8 cellular contexts compared by ENCODE assay signal in the genomic region with DNA sequence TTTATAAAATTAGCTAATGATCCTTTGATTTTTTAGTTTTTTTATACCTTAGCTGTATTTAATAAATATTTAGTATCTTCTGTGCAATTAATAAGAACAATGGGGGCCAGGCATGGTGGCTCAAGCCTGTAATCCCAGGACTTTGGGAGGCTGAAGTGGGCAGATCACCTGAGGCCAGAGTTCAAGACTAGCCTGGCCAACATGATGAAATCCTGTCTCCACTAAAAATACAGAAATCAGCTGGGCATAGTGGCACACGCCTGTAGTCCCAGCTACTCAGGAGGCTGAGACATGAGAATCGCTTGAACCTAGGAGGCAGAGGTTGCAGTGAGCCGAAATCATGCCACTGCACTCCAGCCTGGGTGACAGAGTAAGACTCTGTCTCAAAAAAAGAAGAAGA.
DNase-seq lines count a peak whose midpoint lies in the region; ATAC-seq and TF ChIP-seq lines count a peak whose summit lies in the region.
"Not testable (repeated sequence)": the region's sequence is repeated elsewhere in the genome, so short reads cannot be mapped to it uniquely, and the experiment has no call there.

No MANE protein-coding gene starts in this region.

- not testable (repeated sequence) for H3K27me3 ChIP-seq in CD4-positive, alpha-beta memory T cell (ENCODE audit: insufficient read depth, low read length); thyroid gland

- intact Hi-C loops in CD4-positive, alpha-beta memory T cell (cut with micrococcal nuclease): loop anchor here (5.0 kb wide), 1 partner anchor 34 kb away; no protein-coding TSS in a partner anchor
- intact Hi-C loops in thyroid gland (cut with DNase I): not testable (repeated sequence)

- H3K4me1 Mint-ChIP-seq in CD4-positive, alpha-beta memory T cell: peaks cover 41 to 78% (median 58%) of the 10 kb centered on the region in 4 donors
- H3K4me1 Mint-ChIP-seq in T-cell (peaks cover 66 to 75% (median 73%) of the 10 kb centered on the region in 3 donors), mesothelial cell of epicardium (peaks cover 81% of the 10 kb centered on the region), nephron (peaks cover 83% of the 10 kb centered on the region)
- H3K4me1 Mint-ChIP-seq in activated CD8-positive, alpha-beta T cell treated with anti-CD3 and anti-CD28 coated beads, Interleukin-2, amount 10 ng/mL, durations not matched to agents 7 days and 5 days (ENCODE audit: low read depth): peaks cover 77% of the 10 kb centered on the region
- H3K4me1 Mint-ChIP-seq in activated naive CD8-positive, alpha-beta T cell (ENCODE audit: low read depth): peaks cover 81% of the 10 kb centered on the region
- peaks cover 31 to 54% of the 10 kb centered on the region in 2 donors for H3K4me1 Mint-ChIP-seq in effector memory CD8-positive, alpha-beta T cell (ENCODE audit: low read depth in 2 of 2)

- H3K36me3 ChIP-seq in CD4-positive, alpha-beta memory T cell (ENCODE audit: insufficient read depth, low read length); thyroid gland: not testable (repeated sequence)

- H3K27ac ChIP-seq in CD4-positive, alpha-beta memory T cell (ENCODE audit: low read depth, low read length): not testable (repeated sequence)
- peak overlapping the region; percentile 60 to 78 (median 75) for H3K27ac ChIP-seq in thyroid gland

- not testable (repeated sequence) for H3K4me3 Mint-ChIP-seq in CD4-positive, alpha-beta memory T cell; T-cell; activated CD8-positive, alpha-beta T cell treated with anti-CD3 and anti-CD28 coated beads, Interleukin-2, amount 10 ng/mL, durations not matched to agents 7 days and 5 days; activated naive CD8-positive, alpha-beta T cell; effector memory CD8-positive, alpha-beta T cell; mesothelial cell of epicardium; nephron

- not testable (repeated sequence) for H3K4me3 ChIP-seq in CD4-positive, alpha-beta memory T cell (ENCODE audit: low read length in 2 of 2); thyroid gland (replicated peaks in 1 of 3)

- peak overlapping the region in 4 of 7 donors; percentile 66 to 93 (median 76) for H3K27ac Mint-ChIP-seq in CD4-positive, alpha-beta memory T cell
- H3K27ac Mint-ChIP-seq in T-cell: peak overlapping the region; percentile 97 to 99
- peak overlapping the region; percentile 26 for H3K27ac Mint-ChIP-seq in activated CD8-positive, alpha-beta T cell treated with anti-CD3 and anti-CD28 coated beads, Interleukin-2, amount 10 ng/mL, durations not matched to agents 7 days and 5 days
- H3K27ac Mint-ChIP-seq in activated naive CD8-positive, alpha-beta T cell: peak overlapping the region; percentile 97
- H3K27ac Mint-ChIP-seq in effector memory CD8-positive, alpha-beta T cell: peak overlapping the region; percentile 96
- H3K27ac Mint-ChIP-seq in mesothelial cell of epicardium: peak overlapping the region; percentile 98
- H3K27ac Mint-ChIP-seq in nephron: peak overlapping the region in 2 of 3 experiments; percentile 81 to 88

- not testable (repeated sequence) for DNase-seq in CD4-positive, alpha-beta memory T cell; T-cell; activated CD8-positive, alpha-beta T cell treated with anti-CD3 and anti-CD28 coated beads, Interleukin-2, amount 10 ng/mL, durations not matched to agents 7 days and 5 days; effector memory CD8-positive, alpha-beta T cell; mesothelial cell of epicardium (ENCODE audit: low spot score in 2 of 2, unreplicated experiment in 2 of 2); thyroid gland

- CTCF ChIA-PET in CD4-positive, alpha-beta memory T cell (lab: Charles Lee; ENCODE audit: partially characterized antibody); T-cell (lab: Charles Lee); activated CD8-positive, alpha-beta T cell treated with anti-CD3 and anti-CD28 coated beads, Interleukin-2, amount 10 ng/mL, durations not matched to agents 7 days and 5 days (lab: Charles Lee): not testable (repeated sequence)

- not testable (repeated sequence) for ATAC-seq in T-cell (replicated peaks in 1 of 4); activated CD8-positive, alpha-beta T cell treated with anti-CD3 and anti-CD28 coated beads, Interleukin-2, amount 10 ng/mL, durations not matched to agents 7 days and 5 days; effector memory CD8-positive, alpha-beta T cell (replicated peaks)

- H3K36me3 Mint-ChIP-seq in CD4-positive, alpha-beta memory T cell: peaks cover 11 to 21% of the 10 kb centered on the region in 2 donors
- peaks cover 17% of the 10 kb centered on the region for H3K36me3 Mint-ChIP-seq in T-cell
- H3K36me3 Mint-ChIP-seq in activated CD8-positive, alpha-beta T cell treated with anti-CD3 and anti-CD28 coated beads, Interleukin-2, amount 10 ng/mL, durations not matched to agents 7 days and 5 days (ENCODE audit: low read depth): peaks cover 44% of the 10 kb centered on the region
- H3K36me3 Mint-ChIP-seq in activated naive CD8-positive, alpha-beta T cell; effector memory CD8-positive, alpha-beta T cell (ENCODE audit: insufficient read depth): not testable (repeated sequence)
- H3K36me3 Mint-ChIP-seq in mesothelial cell of epicardium: peaks cover 13% of the 10 kb centered on the region
- H3K36me3 Mint-ChIP-seq in nephron (ENCODE audit: low read depth): peaks cover 24% of the 10 kb centered on the region

- not testable (repeated sequence) for H3K27me3 Mint-ChIP-seq in CD4-positive, alpha-beta memory T cell; T-cell; activated CD8-positive, alpha-beta T cell treated with anti-CD3 and anti-CD28 coated beads, Interleukin-2, amount 10 ng/mL, durations not matched to agents 7 days and 5 days (ENCODE audit: low read depth); activated naive CD8-positive, alpha-beta T cell; effector memory CD8-positive, alpha-beta T cell; mesothelial cell of epicardium (ENCODE audit: low read depth); nephron (ENCODE audit: low read depth)

- POLR2A ChIA-PET in CD4-positive, alpha-beta memory T cell (lab: Charles Lee; ENCODE audit: partially characterized antibody): interaction anchor here (1.0 kb wide), 1 partner anchor 37 kb away, joined by 3 read pairs; no protein-coding TSS in a partner anchor
- POLR2A ChIA-PET in T-cell (lab: Charles Lee): interaction anchor here in 1 of 2 donors (0.6 kb wide), 1 partner anchor 34 kb away, joined by 3 read pairs; no protein-coding TSS in a partner anchor
- POLR2A ChIA-PET in activated CD8-positive, alpha-beta T cell treated with anti-CD3 and anti-CD28 coated beads, Interleukin-2, amount 10 ng/mL, durations not matched to agents 7 days and 5 days (lab: Charles Lee): interaction anchor here (1.1 to 2.5 kb wide), 2 partner anchors 36 to 311 kb away, joined by 3 to 15 read pairs; no protein-coding TSS in a partner anchor

- not testable (repeated sequence) for TF ChIP-seq CTCF in mesothelial cell of epicardium (IDR thresholded peaks at IDR 0.05; ENCODE audit: unreplicated experiment); nephron (IDR thresholded peaks at IDR 0.05; ENCODE audit: unreplicated experiment in 3 of 3); thyroid gland (IDR thresholded peaks at IDR 0.05)

- TF ChIP-seq POLR2A in thyroid gland (IDR thresholded peaks at IDR 0.05): not testable (repeated sequence)

- H3K9me3 ChIP-seq in CD4-positive, alpha-beta memory T cell (ENCODE audit: control insufficient read depth in 1 of 2, low read length in 2 of 2); thyroid gland: not testable (repeated sequence)

- WGBS in thyroid gland, 2 donors: 98 to 99% methylated on average over 3 of the region's 3 CpGs

- H3K9me3 Mint-ChIP-seq in CD4-positive, alpha-beta memory T cell; T-cell; activated CD8-positive, alpha-beta T cell treated with anti-CD3 and anti-CD28 coated beads, Interleukin-2, amount 10 ng/mL, durations not matched to agents 7 days and 5 days (ENCODE audit: insufficient read depth); activated naive CD8-positive, alpha-beta T cell (ENCODE audit: low read depth); effector memory CD8-positive, alpha-beta T cell; mesothelial cell of epicardium; nephron: not testable (repeated sequence)

- H3K4me1 ChIP-seq in CD4-positive, alpha-beta memory T cell (ENCODE audit: insufficient read depth, low read length): peaks cover 58% of the 10 kb centered on the region
- H3K4me1 ChIP-seq in thyroid gland: peaks cover 29 to 56% of the 10 kb centered on the region in 2 donors

Comparison
In these comparisons a context has a peak if more than half of its experiments do, and no peak if none do; other contexts are left out.
1. H3K27ac Mint-ChIP-seq: peak in every context shown above with its lines; median percentile 98 in T-cell; 98 in mesothelial cell of epicardium; 97 in activated naive CD8-positive, alpha-beta T cell; 96 in effector memory CD8-positive, alpha-beta T cell; 84 in nephron; 76 in CD4-positive, alpha-beta memory T cell; 26 in activated CD8-positive, alpha-beta T cell treated with anti-CD3 and anti-CD28 coated beads, Interleukin-2, amount 10 ng/mL, durations not matched to agents 7 days and 5 days.